In genomic region chr6:133961831-133962230, GRCh38 we compare ENCODE assay signal across 22 cellular contexts. TPM values are rescaled to one million over a fixed set of nuclear protein-coding genes. Genes with fewer than 3 reads are reported as not detected.
DNase-seq lines count a peak whose midpoint lies in the region; ATAC-seq, FAIRE-seq and TF ChIP-seq lines count a peak whose summit lies in the region.
"Had no signal": no experiment of that assay in that cellular context is flagged by ENCODE, and none has a peak within 500 bp of the region (broad histone marks: within the 10 kb centered on the region; RNA-seq: fewer than 3 reads in every experiment).

No MANE protein-coding gene starts in this region.

- H3K4me2 ChIP-seq in K562 (ENCODE audit: insufficient read depth, low read length), result no peak overlapping the region; the same call in 1 of the 2 replicates
- H3K4me2 ChIP-seq in mesenchymal stem cell (ENCODE audit: low read length, poor library complexity, severe bottlenecking), result peak overlapping the region; percentile 34

- H3K9me3 ChIP-seq in K562 (replicated peaks; ENCODE audit: control insufficient read depth, insufficient read depth, low read depth, low read length) (no peaks in the 10 kb centered on the region), mesenchymal stem cell (ENCODE audit: control insufficient read depth, low read length) (no peaks in the 10 kb centered on the region)

- no peak overlapping the region for H2BK15ac ChIP-seq in mesenchymal stem cell (ENCODE audit: low read depth, poor library complexity, severe bottlenecking)

- ATAC-seq in K562 (no peak), HG03039 (IDR thresholded peaks at IDR 0.05; ENCODE audit: unreplicated experiment) (no peak), HG03354 (IDR thresholded peaks at IDR 0.05; ENCODE audit: poor library complexity, severe bottlenecking, unreplicated experiment) (no peak)
- ATAC-seq: HepG2 had no signal

- no peak for DNase-seq in activated T-cell treated with anti-CD3 and anti-CD28 coated beads, Interleukin-2, amount 50 U/mL, for 24 hours
- DNase-seq in activated T-cell treated with anti-CD3 and anti-CD28 coated beads, Interleukin-2, amount 50 U/mL, for 1 hour, result no peak
- DNase-seq in K562 (ENCODE audit: extremely low read depth in 1 of 4, low spot score in 3 of 4) (no peak), mesenchymal stem cell (no peak), superior temporal gyrus (ENCODE audit: extremely low spot score) (peak; percentile 41), type B pancreatic cell (ENCODE audit: extremely low spot score, unreplicated experiment) (no peak)
- DNase-seq: AML-193, DND-41, HFFc6, KG1, NCI-H1417, NCI-H187 treated with DMSO at 0.1 percent for 48 hours, NCI-H2227 treated with DMSO at 0.1 percent for 48 hours, NCI-H510A treated with DMSO at 0.1 percent for 48 hours, NCI-H774, Right ventricle myocardium superior had no signal

- H3K36me3 ChIP-seq in K562 (ENCODE audit: control insufficient read depth, insufficient read depth, low read length), result peaks cover 42% of the 10 kb centered on the region
- no peaks in the 10 kb centered on the region for H3K36me3 ChIP-seq in mesenchymal stem cell (ENCODE audit: control insufficient read depth in 1 of 2, insufficient read depth in 2 of 2, low read depth in 1 of 2, low read length in 2 of 2)

- H3K9me3 Mint-ChIP-seq in activated T-cell treated with anti-CD3 and anti-CD28 coated beads, Interleukin-2, amount 50 U/mL, for 24 hours, result no peaks in the 10 kb centered on the region
- no peaks in the 10 kb centered on the region for H3K9me3 Mint-ChIP-seq in type B pancreatic cell
- H3K9me3 Mint-ChIP-seq: HFFc6 had no signal

- H2AK5ac ChIP-seq in mesenchymal stem cell (ENCODE audit: low read length, severe bottlenecking), result no peak overlapping the region

- intact Hi-C loops in K562 (cut with micrococcal nuclease), result no loop called here

- H2AFZ ChIP-seq in K562 (ENCODE audit: low read depth, low read length) (no peak overlapping the region), mesenchymal stem cell (ENCODE audit: low read depth, low read length) (no peak overlapping the region)

- in situ Hi-C loops in K562 (cut with MboI), result no loop called here

- H3K27ac Mint-ChIP-seq in activated T-cell treated with anti-CD3 and anti-CD28 coated beads, Interleukin-2, amount 50 U/mL, for 24 hours, result peak overlapping the region; percentile 0
- H3K27ac Mint-ChIP-seq in type B pancreatic cell, result no peak overlapping the region
- H3K27ac Mint-ChIP-seq: HFFc6 had no signal

- H3K4me1 Mint-ChIP-seq in activated T-cell treated with anti-CD3 and anti-CD28 coated beads, Interleukin-2, amount 50 U/mL, for 24 hours (ENCODE audit: low read depth), result peaks cover 83% of the 10 kb centered on the region
- peaks cover 26% of the 10 kb centered on the region for H3K4me1 Mint-ChIP-seq in type B pancreatic cell (ENCODE audit: unreplicated experiment)

- H3K9ac ChIP-seq in K562 (ENCODE audit: insufficient read depth in 1 of 2, low read depth in 2 of 2, low read length in 2 of 2), result no peak overlapping the region
- no peak overlapping the region for H3K9ac ChIP-seq in mesenchymal stem cell (ENCODE audit: low read length)

- POLR2A ChIA-PET in K562 (lab: Yijun Ruan, JAX), result interaction anchor here (0.5 to 2.3 kb wide), 5 partner anchors 9 to 31 kb away, joined by 3 to 9 read pairs (median 7); partner anchors contain the start of gene TBPL1

- peaks cover 11% of the 10 kb centered on the region for H3K79me1 ChIP-seq in mesenchymal stem cell (replicated peaks; ENCODE audit: low read length, poor library complexity, severe bottlenecking)

- no peak overlapping the region for H3K18ac ChIP-seq in mesenchymal stem cell (ENCODE audit: low read depth in 1 of 2, low read length in 2 of 2)

- H3K23ac ChIP-seq in mesenchymal stem cell (ENCODE audit: low read length in 2 of 2), result no peak overlapping the region

- H4K20me1 ChIP-seq in K562 (replicated peaks; ENCODE audit: control insufficient read depth, insufficient read depth, low read length), result no peaks in the 10 kb centered on the region; the same call in none of the 2 replicates

- H3K27ac ChIP-seq in K562 (ENCODE audit: extremely low read depth, low read depth, low read length) (peak overlapping the region; percentile 27; the same call in 1 of the 3 replicates), mesenchymal stem cell (ENCODE audit: low read length, poor library complexity, severe bottlenecking) (no peak overlapping the region)
- H3K27ac ChIP-seq: 22Rv1, C4-2B had no signal

- H2BK5ac ChIP-seq in mesenchymal stem cell (ENCODE audit: low read depth, low read length, poor library complexity, severe bottlenecking), result no peak overlapping the region

- no peaks in the 10 kb centered on the region for H3K27me3 Mint-ChIP-seq in activated T-cell treated with anti-CD3 and anti-CD28 coated beads, Interleukin-2, amount 50 U/mL, for 24 hours
- no peaks in the 10 kb centered on the region for H3K27me3 Mint-ChIP-seq in type B pancreatic cell

- no peak overlapping the region for H3K14ac ChIP-seq in mesenchymal stem cell (ENCODE audit: low read length in 2 of 2)

- H4K8ac ChIP-seq in mesenchymal stem cell (ENCODE audit: low read length), result no peak overlapping the region

- no peak overlapping the region for H3K4ac ChIP-seq in mesenchymal stem cell (ENCODE audit: low read depth in 1 of 2, low read length in 2 of 2)

- no peak for TF ChIP-seq CTCF in K562 (IDR thresholded peaks at IDR 0.05 in 2 of 3, conservative IDR thresholded peaks at IDR 0.05 in 1 of 3; ENCODE audit: insufficient read depth in 2 of 3, low read depth in 1 of 3, low read length in 3 of 3)
- TF ChIP-seq CTCF in type B pancreatic cell (conservative IDR thresholded peaks at IDR 0.05), result no peak

- peaks cover 98% of the 10 kb centered on the region for H3K79me2 ChIP-seq in K562 (ENCODE audit: control insufficient read depth, insufficient read depth, low read length)

- CTCF ChIA-PET in K562 (lab: Yijun Ruan, JAX; ENCODE audit: low intra/inter-chr PET ratio), result no interaction called here

- H3K4me1 ChIP-seq in K562 (replicated peaks in 1 of 2; ENCODE audit: control insufficient read depth in 2 of 2, insufficient read depth in 2 of 2, low read length in 2 of 2) (peaks cover 27 to 65% of the 10 kb centered on the region in 2 experiments), mesenchymal stem cell (ENCODE audit: control insufficient read depth, insufficient read depth, low read depth, low read length) (peaks cover 2% of the 10 kb centered on the region)

- H3K36me3 Mint-ChIP-seq in activated T-cell treated with anti-CD3 and anti-CD28 coated beads, Interleukin-2, amount 50 U/mL, for 24 hours (ENCODE audit: low read depth), result peaks cover 5% of the 10 kb centered on the region
- H3K36me3 Mint-ChIP-seq in type B pancreatic cell, result peaks cover 9% of the 10 kb centered on the region

- no peak overlapping the region for H4K91ac ChIP-seq in mesenchymal stem cell (ENCODE audit: low read length)

- 61% methylated on average over 7 of the region's 7 CpGs for WGBS in K562 (ENCODE audit: insufficient coverage, low coverage, missing lambda C conversion rate)
- 87% methylated on average over 7 of the region's 7 CpGs for WGBS in mesenchymal stem cell

- H3K4me3 Mint-ChIP-seq in activated T-cell treated with anti-CD3 and anti-CD28 coated beads, Interleukin-2, amount 50 U/mL, for 24 hours, result no peak overlapping the region
- H3K4me3 Mint-ChIP-seq in type B pancreatic cell, result no peak overlapping the region
- H3K4me3 Mint-ChIP-seq: HFFc6 had no signal

- BruUV-seq in K562 (replicated peaks; lab: Mats Ljungman, UMichigan), result no TSS peak

- no peak overlapping the region for H2BK120ac ChIP-seq in mesenchymal stem cell (ENCODE audit: low read depth, low read length)

- TF ChIP-seq POLR2A in K562 (conservative IDR thresholded peaks at IDR 0.05), result 0 out of 2 replicates have a peak, but pooled peaks have one; percentile 27

- H2BK12ac ChIP-seq in mesenchymal stem cell (ENCODE audit: low read length in 2 of 2), result no peak overlapping the region

- H3K27me3 ChIP-seq in K562 (ENCODE audit: control insufficient read depth in 2 of 2, insufficient read depth in 2 of 2, low read length in 2 of 2) (no peaks in the 10 kb centered on the region), mesenchymal stem cell (ENCODE audit: control insufficient read depth in 1 of 2, insufficient read depth in 1 of 2, low read length in 2 of 2) (no peaks in the 10 kb centered on the region)

- no peak for TF ChIP-seq RAD21 in K562 (CRISPR knock-in tag; conservative IDR thresholded peaks at IDR 0.05 in 1 of 2, IDR thresholded peaks at IDR 0.05 in 1 of 2)

- no peak for TF ChIP-seq EP300 in K562 (IDR thresholded peaks at IDR 0.05; ENCODE audit: low read length)

- H3K4me3 ChIP-seq in K562, result no peak overlapping the region
- no peak overlapping the region for H3K4me3 ChIP-seq in mesenchymal stem cell (ENCODE audit: insufficient read depth in 1 of 2, low read depth in 1 of 2, low read length in 2 of 2)

- no peaks in the 10 kb centered on the region for H3K9me1 ChIP-seq in K562 (ENCODE audit: control insufficient read depth, insufficient read depth, low read length)

- FAIRE-seq in K562 (lab: Jason Lieb, UNC), result no peak
- FAIRE-seq: H54, HepG2 had no signal

TF ChIP-seq in K562, 482 proteins besides CTCF, POLR2A, EP300 and RAD21 (continues in another document):
- TF ChIP-seq ZNF316 (IDR thresholded peaks at IDR 0.05), result peak; percentile 24; the same call in 1 of the 2 replicates

RNA-seq across cellular contexts. Expression of gene TBPL1, which starts 8.8 kb away (rescaled TPM):
- 34.2 and 47.0 TPM in 2 replicates for total RNA-seq in K562 (2011; cell fraction: chromatin; rRNA removed; ENCODE audit: low replicate concordance)
- 15.3 and 15.9 TPM in 2 replicates for total RNA-seq in K562 (2011; cell fraction: nucleolus; rRNA removed)
- total RNA-seq in K562 (2011; cell fraction: nucleoplasm; rRNA removed), result 30.6 and 43.0 TPM in 2 replicates
- total RNA-seq in K562 (2014; rRNA removed), result 78.1 and 103 TPM in 2 replicates
- total RNA-seq in K562 (2014; rRNA removed; fragmentation: Illumina TruSeq; extraction: Trizol), result 130 and 152 TPM in 2 replicates
- total RNA-seq in K562 (2015; rRNA removed; fragmentation: Illumina TruSeq; extraction: Trizol), result 93.9 and 100 TPM in 2 replicates
- 117 and 122 TPM in 2 replicates for total RNA-seq in K562 (2021)
- 97.4 and 152 TPM in 2 replicates for polyA plus RNA-seq in K562 (2011; rRNA removed)
- 36.3 and 53.2 TPM in 2 replicates for polyA plus RNA-seq in K562 (2011; cell fraction: cytosol; rRNA removed)
- 72.5 and 93.1 TPM in 2 replicates for polyA plus RNA-seq in K562 (2011; cell fraction: nucleus; rRNA removed)
- polyA plus RNA-seq in K562 (2012), result 112 and 178 TPM in 2 replicates
- 99.2 and 119 TPM in 2 replicates for polyA plus RNA-seq in K562 (2014; fragmentation: Illumina TruSeq; extraction: Trizol)
- polyA plus RNA-seq in K562 (2014; fragmentation: Nextera tagmentation; extraction: Ambion mirVana), result 100 to 1,000 TPM; 107 to 147 TPM
- polyA plus RNA-seq in K562 (2014; rRNA removed), result 105 and 172 TPM in 2 replicates
- 67.4 and 91.3 TPM in 2 replicates for polyA minus RNA-seq in K562 (2011; rRNA and poly(A)+ RNA removed)
- 29.2 and 63.0 TPM in 2 replicates for polyA minus RNA-seq in K562 (2011; cell fraction: cytosol; rRNA and poly(A)+ RNA removed)
- 16.3 and 20.2 TPM in 2 replicates for polyA minus RNA-seq in K562 (2011; cell fraction: nucleus; rRNA and poly(A)+ RNA removed)
- 38.8 TPM for polyA plus RNA-seq in mesenchymal stem cell (2013, experiment 1 of 2)
- 40.4 TPM for polyA plus RNA-seq in mesenchymal stem cell (2013, experiment 2 of 2)
- total RNA-seq in type B pancreatic cell (ENCODE audit: low replicate concordance), result 28.0 and 35.5 TPM in 2 replicates
